In genomic region chr20:44054118-44054517, GRCh38 we compare ENCODE assay signal across 19 cellular contexts.
"Had no signal": no experiment of that assay in that cellular context is flagged by ENCODE, and none has a peak within 500 bp of the region (broad histone marks: within the 10 kb centered on the region; RNA-seq: fewer than 3 reads in every experiment).

No MANE protein-coding gene starts in this region.

- H3K4me1 ChIP-seq: esophagus muscularis mucosa, gastrocnemius medialis, left lung, lower lobe of right lung, suprapubic skin, thyroid gland had no signal

- H3K9me3 Mint-ChIP-seq: memory B cell had no signal

- H3K27ac Mint-ChIP-seq: memory B cell, nephron had no signal

- H3K4me3 ChIP-seq: esophagus muscularis mucosa, gastrocnemius medialis, left lung, lower lobe of right lung, suprapubic skin, thyroid gland had no signal

- H3K27ac ChIP-seq: epithelial cell of prostate, esophagus muscularis mucosa, gastrocnemius medialis, left lung, lower lobe of right lung, suprapubic skin, thyroid gland had no signal

- H3K36me3 Mint-ChIP-seq: memory B cell had no signal

- H3K4me1 Mint-ChIP-seq: nephron had no signal

- H3K36me3 ChIP-seq: gastrocnemius medialis, suprapubic skin, thyroid gland had no signal

- ATAC-seq: gastrocnemius medialis, left lung, lower lobe of right lung had no signal

- H3K4me3 Mint-ChIP-seq: memory B cell, nephron had no signal

- DNase-seq: caudate nucleus; cortex of kidney; effector memory CD4-positive, alpha-beta T cell; gastrocnemius medialis; glutamatergic neuron; islet precursor cell; left lung; lower lobe of right lung; midbrain; posterior cingulate gyrus; small intestine; stimulated activated CD4-positive, alpha-beta T cell treated with anti-CD3 and anti-CD28 coated beads, Interleukin-12 subunit alpha, Interleukin-12 subunit beta, amount 100 ng/mL, for 4 hours; stimulated activated naive CD4-positive, alpha-beta T cell treated with Interleukin-2 at 50 U/mL for 16 hours; thyroid gland had no signal

- H3K9me3 ChIP-seq: gastrocnemius medialis, lower lobe of right lung, suprapubic skin, thyroid gland had no signal

- H3K27me3 ChIP-seq: esophagus muscularis mucosa, gastrocnemius medialis, left lung, thyroid gland had no signal
